ENCODE assay signal across 15 cellular contexts in genomic region chr11:79390477-79390876, GRCh38. TPM values are rescaled to one million over a fixed set of nuclear protein-coding genes. Genes with fewer than 3 reads are reported as not detected.
DNase-seq lines count a peak whose midpoint lies in the region; ATAC-seq and TF ChIP-seq lines count a peak whose summit lies in the region.
"Had no signal": no experiment of that assay in that cellular context is flagged by ENCODE, and none has a peak within 500 bp of the region (broad histone marks: within the 10 kb centered on the region; RNA-seq: fewer than 3 reads in every experiment).

No MANE protein-coding gene starts in this region.

- H3K4me1 ChIP-seq in psoas muscle (peaks cover 8% of the 10 kb centered on the region), spleen (peaks cover 0 to 8% (median 0%) of the 10 kb centered on the region in 6 donors)
- H3K4me1 ChIP-seq: A549 had no signal

- H3K27me3 Mint-ChIP-seq in HFFc6 (ENCODE audit: insufficient read depth) = no peaks in the 10 kb centered on the region

- WGBS in psoas muscle, 3 donors = 37 to 40% (median 39%) methylated on average over 2 of the region's 2 CpGs
- 80 to 91% (median 89%) methylated on average over 2 of the region's 2 CpGs for WGBS in spleen, 5 donors

- no peaks in the 10 kb centered on the region for H3K9me3 Mint-ChIP-seq in HFFc6
- H3K9me3 Mint-ChIP-seq: T-helper 1 cell treated with Interleukin-12 subunit alpha and Interleukin-12 subunit beta and Interleukin-4 antibody, amounts not matched to agents 30 μg/mL and 1 μg/mL, for 36 hours had no signal

- H3K4me1 Mint-ChIP-seq in HFFc6 (ENCODE audit: low read depth) = peaks cover 41% of the 10 kb centered on the region

- intact Hi-C loops in psoas muscle (cut with DNase I) (no loop called here), spleen (cut with DNase I; ENCODE audit: low total_unique reads) (no loop called here)

- no peaks in the 10 kb centered on the region for H3K27me3 ChIP-seq in psoas muscle (ENCODE audit: insufficient read depth in 3 of 3, low read length in 2 of 3)
- peaks cover 0 to 19% (median 0%) of the 10 kb centered on the region in 7 donors for H3K27me3 ChIP-seq in spleen (replicated peaks in 1 of 7)
- H3K27me3 ChIP-seq: BE2C had no signal

- no peak for TF ChIP-seq POLR2A in spleen (IDR thresholded peaks at IDR 0.05)

- TF ChIP-seq CTCF in HFFc6 (IDR thresholded peaks at IDR 0.05) (no peak), psoas muscle (IDR thresholded peaks at IDR 0.05) (no peak), spleen (IDR thresholded peaks at IDR 0.05 in 8 of 11, conservative IDR thresholded peaks at IDR 0.05 in 3 of 11) (no peak)

- ATAC-seq in psoas muscle (peak; percentile 29 to 67 (median 50)), GM21526 (IDR thresholded peaks at IDR 0.05; ENCODE audit: low FRiP score, unreplicated experiment) (no peak)
- ATAC-seq: A549, HCT116 had no signal

- H3K36me3 ChIP-seq in psoas muscle (ENCODE audit: insufficient read depth in 1 of 2, low read depth in 1 of 2) (no peaks in the 10 kb centered on the region), spleen (no peaks in the 10 kb centered on the region)
- H3K36me3 ChIP-seq: BE2C had no signal

- no peaks in the 10 kb centered on the region for H3K9me3 ChIP-seq in psoas muscle
- H3K9me3 ChIP-seq in spleen = no peaks in the 10 kb centered on the region
- H3K9me3 ChIP-seq: A549, BE2C had no signal

- H3K4me3 ChIP-seq in psoas muscle (no peak overlapping the region), spleen (no peak overlapping the region)
- H3K4me3 ChIP-seq: A549 had no signal

- H3K4me3 Mint-ChIP-seq in HFFc6 = no peak overlapping the region
- H3K4me3 Mint-ChIP-seq: T-helper 1 cell treated with Interleukin-12 subunit alpha and Interleukin-12 subunit beta and Interleukin-4 antibody, amounts not matched to agents 30 μg/mL and 1 μg/mL, for 36 hours had no signal

- H3K27ac ChIP-seq in psoas muscle (no peak overlapping the region), spleen (no peak overlapping the region)
- H3K27ac ChIP-seq: A549 had no signal

- H3K27ac Mint-ChIP-seq in HFFc6 = peak overlapping the region; percentile 32
- H3K27ac Mint-ChIP-seq: T-helper 1 cell treated with Interleukin-12 subunit alpha and Interleukin-12 subunit beta and Interleukin-4 antibody, amounts not matched to agents 30 μg/mL and 1 μg/mL, for 36 hours had no signal

- H3K36me3 Mint-ChIP-seq in HFFc6 (ENCODE audit: low read depth) = no peaks in the 10 kb centered on the region; the same call in 1 of the 2 replicates

- DNase-seq in HFFc6 (no peak), NCI-H69 (lab: John Stamatoyannopoulos, UW) (peak; percentile 26), RPMI8226 (peak; percentile 19), psoas muscle (no peak), spleen (no peak), NCI-H1694 treated with DMSO at 0.1 percent for 48 hours (lab: John Stamatoyannopoulos, UW) (no peak)
- DNase-seq: BE2C, DND-41, NCI-H1694, SHP77 had no signal

RNA-seq across cellular contexts. Expression of gene TENM4, which starts 50.4 kb away (rescaled TPM):
- 10 to 100 TPM; 20.9 to 45.5 (median 26.5) TPM for total RNA-seq in HFFc6 (2021; fragmentation: NEBNext Ultra II Directional; extraction: Animal tissue kit (Norgen Biotek cat#: 25700))
- total RNA-seq in psoas muscle (1 to 10 TPM in 2 of 4 donors, under 1 TPM in 2; 0.48 to 1.7 (median 0.97) TPM), spleen (1 to 10 TPM in 6 of 7 donors, under 1 TPM in 1; 0.66 to 4.5 (median 1.4) TPM)
- polyA plus RNA-seq in psoas muscle (under 1 TPM; 0.05 to 0.19 (median 0.06) TPM), spleen (under 1 TPM; 0.09 to 0.20 (median 0.19) TPM)
- total RNA-seq: NCI-H460 had no signal

Comparison
In these comparisons a context has a peak if more than half of its experiments do, and no peak if none do; other contexts are left out.
1. DNase-seq: peak in NCI-H69 (single experiment) and RPMI8226 (single experiment); none in HFFc6 (single experiment), psoas muscle (0 of 2), spleen (single experiment) and NCI-H1694 treated with DMSO at 0.1 percent for 48 hours (single experiment).
2. RNA of gene TENM4, which starts 50.4 kb away (total RNA-seq): 20.9 to 45.5 TPM in HFFc6; 0.66 to 4.5 TPM in spleen and 0.48 to 1.7 TPM in psoas muscle; every median in the first group is over 4 times any median in the second.